Comparison of ENCODE assay signal across 17 cellular contexts in the genomic region with DNA sequence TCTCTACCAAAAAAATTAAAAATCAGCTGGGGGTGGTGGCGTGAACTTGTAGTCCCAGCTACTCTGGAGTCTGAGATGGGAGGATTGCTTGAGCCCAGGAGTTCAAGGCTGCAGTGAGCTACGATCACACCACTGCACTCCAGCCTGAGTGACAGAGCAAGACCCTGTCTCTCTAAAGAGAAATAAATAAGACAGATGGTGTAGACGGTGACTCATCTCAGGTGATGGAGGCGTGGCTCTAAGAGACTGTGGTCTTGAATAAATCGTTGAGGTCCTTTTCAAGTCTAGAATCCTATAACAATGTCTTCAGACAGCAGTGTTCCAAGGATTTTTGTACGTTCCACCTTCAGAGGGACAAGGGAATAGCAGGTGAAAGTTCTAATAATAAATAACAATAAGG. TPM values are rescaled to one million over a fixed set of nuclear protein-coding genes. Genes with fewer than 3 reads are reported as not detected.
DNase-seq lines count a peak whose midpoint lies in the region; ATAC-seq, FAIRE-seq and TF ChIP-seq lines count a peak whose summit lies in the region.
"Had no signal": no experiment of that assay in that cellular context is flagged by ENCODE, and none has a peak within 500 bp of the region (broad histone marks: within the 10 kb centered on the region; RNA-seq: fewer than 3 reads in every experiment).

No MANE protein-coding gene starts in this region.

- in situ Hi-C loops in GM13976 (cut with MboI; ENCODE audit: low sequenced_read_pairs, unreplicated experiment) = no loop called here

- peak overlapping the region; percentile 37 to 89 (median 88) for H3K27ac Mint-ChIP-seq in CD4-positive, CD25-positive, alpha-beta regulatory T cell
- H3K27ac Mint-ChIP-seq in activated CD4-positive, alpha-beta T cell treated with anti-CD3 and anti-CD28 coated beads, Interleukin-2, amount 10 ng/mL, durations not matched to agents 24 days and 14 days = no peak overlapping the region
- peak overlapping the region in 6 of 9 donors; percentile 7 to 91 (median 60) for H3K27ac Mint-ChIP-seq in naive thymus-derived CD4-positive, alpha-beta T cell
- H3K27ac Mint-ChIP-seq: brain had no signal

- no peak overlapping the region for H3K4me3 ChIP-seq in CD4-positive, CD25-positive, alpha-beta regulatory T cell (ENCODE audit: low read depth, low read length)
- no peak overlapping the region for H3K4me3 ChIP-seq in naive thymus-derived CD4-positive, alpha-beta T cell (ENCODE audit: low read length)
- H3K4me3 ChIP-seq: left ventricle myocardium inferior, pancreas, upper lobe of left lung had no signal

- peaks cover 10% of the 10 kb centered on the region for H3K36me3 Mint-ChIP-seq in CD4-positive, CD25-positive, alpha-beta regulatory T cell
- H3K36me3 Mint-ChIP-seq in activated CD4-positive, alpha-beta T cell treated with anti-CD3 and anti-CD28 coated beads, Interleukin-2, amount 10 ng/mL, durations not matched to agents 24 days and 14 days (ENCODE audit: low read depth) = peaks cover 44% of the 10 kb centered on the region
- H3K36me3 Mint-ChIP-seq in naive thymus-derived CD4-positive, alpha-beta T cell = peaks cover 0 to 36% (median 0%) of the 10 kb centered on the region in 5 donors

- no peak overlapping the region for H3K27ac ChIP-seq in CD4-positive, CD25-positive, alpha-beta regulatory T cell (ENCODE audit: insufficient read depth, low read length, poor library complexity, severe bottlenecking)
- no peak overlapping the region for H3K27ac ChIP-seq in naive thymus-derived CD4-positive, alpha-beta T cell (ENCODE audit: low read depth, low read length)
- H3K27ac ChIP-seq: left ventricle myocardium inferior, pancreas had no signal

- ATAC-seq in CD4-positive, CD25-positive, alpha-beta regulatory T cell (ENCODE audit: low read depth in 2 of 2) = peak; percentile 15 to 18
- no peak for ATAC-seq in naive thymus-derived CD4-positive, alpha-beta T cell
- no peak for ATAC-seq in GM21576 (IDR thresholded peaks at IDR 0.05; ENCODE audit: unreplicated experiment)
- ATAC-seq: activated CD4-positive, CD25-positive, alpha-beta regulatory T cell treated with anti-CD3 and anti-CD28 coated beads, Interleukin-2, amount 50 U/mL, for 24 hours; pancreas had no signal

- peaks cover 16 to 77% (median 49%) of the 10 kb centered on the region in 4 donors for H3K4me1 Mint-ChIP-seq in CD4-positive, CD25-positive, alpha-beta regulatory T cell
- peaks cover 58% of the 10 kb centered on the region for H3K4me1 Mint-ChIP-seq in activated CD4-positive, alpha-beta T cell treated with anti-CD3 and anti-CD28 coated beads, Interleukin-2, amount 10 ng/mL, durations not matched to agents 24 days and 14 days
- H3K4me1 Mint-ChIP-seq in naive thymus-derived CD4-positive, alpha-beta T cell = peaks cover 49 to 74% (median 63%) of the 10 kb centered on the region in 7 donors

- POLR2A ChIA-PET in naive thymus-derived CD4-positive, alpha-beta T cell (lab: Charles Lee) = interaction anchor here (0.9 to 2.0 kb wide), 4 partner anchors 13 to 252 kb away, joined by 3 to 6 read pairs (median 4); no protein-coding TSS in a partner anchor

- peak overlapping the region in 3 of 4 donors; percentile 60 to 93 (median 61) for H3K4me3 Mint-ChIP-seq in CD4-positive, CD25-positive, alpha-beta regulatory T cell
- peak overlapping the region; percentile 45 for H3K4me3 Mint-ChIP-seq in activated CD4-positive, alpha-beta T cell treated with anti-CD3 and anti-CD28 coated beads, Interleukin-2, amount 10 ng/mL, durations not matched to agents 24 days and 14 days
- peak overlapping the region in 4 of 10 donors; percentile 11 to 29 (median 20) for H3K4me3 Mint-ChIP-seq in naive thymus-derived CD4-positive, alpha-beta T cell

- FAIRE-seq in frontal cortex (lab: Jason Lieb, UNC) = no peak
- FAIRE-seq: pancreas had no signal

- no peaks in the 10 kb centered on the region for H3K9me3 ChIP-seq in CD4-positive, CD25-positive, alpha-beta regulatory T cell (ENCODE audit: control insufficient read depth in 2 of 2, low read length in 2 of 2)
- no peaks in the 10 kb centered on the region for H3K9me3 ChIP-seq in naive thymus-derived CD4-positive, alpha-beta T cell (ENCODE audit: control insufficient read depth in 2 of 3, low read length in 3 of 3)
- H3K9me3 ChIP-seq: left ventricle myocardium inferior, pancreas, upper lobe of left lung had no signal

- H3K27me3 ChIP-seq in CD4-positive, CD25-positive, alpha-beta regulatory T cell (ENCODE audit: control insufficient read depth, insufficient read depth, low read length) = no peaks in the 10 kb centered on the region
- H3K27me3 ChIP-seq in naive thymus-derived CD4-positive, alpha-beta T cell (ENCODE audit: control insufficient read depth in 2 of 2, insufficient read depth in 2 of 2, low read length in 2 of 2) = no peaks in the 10 kb centered on the region
- H3K27me3 ChIP-seq: pancreas, upper lobe of left lung had no signal

- no peak for TF ChIP-seq CTCF in GM13976 (IDR thresholded peaks at IDR 0.05; ENCODE audit: borderline replicate concordance, control extremely low read depth, extremely low read depth, insufficient read depth, missing control alignments)

- H3K36me3 ChIP-seq in CD4-positive, CD25-positive, alpha-beta regulatory T cell (ENCODE audit: control insufficient read depth, insufficient read depth, low read length) = no peaks in the 10 kb centered on the region
- H3K36me3 ChIP-seq in naive thymus-derived CD4-positive, alpha-beta T cell (ENCODE audit: control insufficient read depth in 2 of 3, insufficient read depth in 3 of 3, low read length in 3 of 3) = no peaks in the 10 kb centered on the region
- H3K36me3 ChIP-seq: pancreas had no signal

- H3K9me3 Mint-ChIP-seq in CD4-positive, CD25-positive, alpha-beta regulatory T cell = peaks cover 0 to 1% (median 0%) of the 10 kb centered on the region in 7 donors
- H3K9me3 Mint-ChIP-seq in activated CD4-positive, alpha-beta T cell treated with anti-CD3 and anti-CD28 coated beads, Interleukin-2, amount 10 ng/mL, durations not matched to agents 24 days and 14 days = no peaks in the 10 kb centered on the region
- no peaks in the 10 kb centered on the region for H3K9me3 Mint-ChIP-seq in naive thymus-derived CD4-positive, alpha-beta T cell

- intact Hi-C loops in activated CD4-positive, alpha-beta T cell treated with anti-CD3 and anti-CD28 coated beads, Interleukin-2, amount 10 ng/mL, durations not matched to agents 24 days and 14 days (cut with micrococcal nuclease) = no loop called here
- intact Hi-C loops in naive thymus-derived CD4-positive, alpha-beta T cell (cut with micrococcal nuclease) = no loop called here

- H3K4me1 ChIP-seq in CD4-positive, CD25-positive, alpha-beta regulatory T cell (ENCODE audit: control insufficient read depth, insufficient read depth, low read length, poor library complexity, severe bottlenecking) = peaks cover 33% of the 10 kb centered on the region
- peaks cover 14 to 39% of the 10 kb centered on the region in 2 donors for H3K4me1 ChIP-seq in naive thymus-derived CD4-positive, alpha-beta T cell (ENCODE audit: control insufficient read depth in 2 of 2, insufficient read depth in 2 of 2, low read length in 2 of 2)
- H3K4me1 ChIP-seq: pancreas had no signal

- H3K27me3 Mint-ChIP-seq in CD4-positive, CD25-positive, alpha-beta regulatory T cell = peaks cover 4% of the 10 kb centered on the region
- no peaks in the 10 kb centered on the region for H3K27me3 Mint-ChIP-seq in activated CD4-positive, alpha-beta T cell treated with anti-CD3 and anti-CD28 coated beads, Interleukin-2, amount 10 ng/mL, durations not matched to agents 24 days and 14 days
- H3K27me3 Mint-ChIP-seq in naive thymus-derived CD4-positive, alpha-beta T cell = no peaks in the 10 kb centered on the region

- peak; percentile 43 for DNase-seq in NCI-H82 (lab: John Stamatoyannopoulos, UW)
- DNase-seq in NCI-H82 treated with DMSO at 0.1 percent for 48 hours (lab: John Stamatoyannopoulos, UW; ENCODE audit: unreplicated experiment) = no peak
- peak in 1 of 3 donors; percentile 50 for DNase-seq in CD4-positive, CD25-positive, alpha-beta regulatory T cell
- DNase-seq in activated CD4-positive, alpha-beta T cell treated with anti-CD3 and anti-CD28 coated beads, Interleukin-2, amount 10 ng/mL, durations not matched to agents 24 days and 14 days = no peak
- no peak for DNase-seq in naive thymus-derived CD4-positive, alpha-beta T cell
- DNase-seq in frontal cortex (ENCODE audit: low spot score in 2 of 2) = no peak
- no peak for DNase-seq in GM13976 (ENCODE audit: low spot score)
- DNase-seq: cortex of kidney, foreskin melanocyte, left ventricle myocardium inferior, NCI-H1092, NCI-H2107, upper lobe of left lung had no signal

- CTCF ChIA-PET in naive thymus-derived CD4-positive, alpha-beta T cell (lab: Charles Lee) = interaction anchor here (0.8 to 1.4 kb wide), 3 partner anchors 13 to 24 kb away, joined by 3 to 5 read pairs (median 3); no protein-coding TSS in a partner anchor

RNA-seq across cellular contexts. Expression of a gene that starts 53.8 kb away (rescaled TPM):
- 96.3 TPM for total RNA-seq in CD4-positive, CD25-positive, alpha-beta regulatory T cell
- polyA plus RNA-seq in CD4-positive, CD25-positive, alpha-beta regulatory T cell = 1 to 10 TPM; 2.8 to 6.2 (median 3.9) TPM
- 108 TPM in 2 replicates for total RNA-seq in activated CD4-positive, alpha-beta T cell treated with anti-CD3 and anti-CD28 coated beads, Interleukin-2, amount 10 ng/mL, durations not matched to agents 24 days and 14 days
- 100 to 1,000 TPM in 1 of 5 experiments, 10 to 100 TPM in 4; 65.9 to 129 (median 80.5) TPM for total RNA-seq in naive thymus-derived CD4-positive, alpha-beta T cell
- polyA plus RNA-seq in naive thymus-derived CD4-positive, alpha-beta T cell = 10 to 100 TPM in 1 of 2 donors, 1 to 10 TPM in 1; 2.3 to 13.0 TPM
- 14.3 TPM for total RNA-seq in frontal cortex

Comparison
In these comparisons a context has a peak if more than half of its experiments do, and no peak if none do; other contexts are left out.
1. ATAC-seq: peak in CD4-positive, CD25-positive, alpha-beta regulatory T cell (2 of 2); none in naive thymus-derived CD4-positive, alpha-beta T cell (single experiment) and GM21576 (single experiment).